Comparison of ENCODE assay signal across 33 cellular contexts in the genomic region with DNA sequence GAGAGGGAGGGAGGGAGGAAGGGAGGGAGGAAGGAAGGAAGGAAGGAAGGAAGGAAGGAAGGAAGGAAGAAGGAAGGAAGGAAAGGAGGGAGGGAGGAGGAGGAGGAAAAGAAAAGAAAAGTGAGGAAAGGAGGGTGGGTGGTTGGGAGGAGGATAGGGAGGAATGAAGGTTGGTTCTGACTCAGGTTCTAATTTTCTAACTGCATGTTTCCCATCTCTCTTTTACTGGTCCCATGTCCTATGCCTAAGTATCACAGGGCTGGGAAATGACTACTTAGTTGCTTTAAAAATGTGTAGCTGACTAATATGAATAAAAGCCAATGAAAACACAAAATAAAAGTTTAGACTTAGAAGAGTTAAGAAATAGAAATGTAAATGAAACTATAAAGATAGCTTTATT.
"Had no signal": no experiment of that assay in that cellular context is flagged by ENCODE, and none has a peak within 500 bp of the region (broad histone marks: within the 10 kb centered on the region; RNA-seq: fewer than 3 reads in every experiment).

No MANE protein-coding gene starts in this region.

- H3K27me3 ChIP-seq: adrenal gland, ascending aorta, body of pancreas, brain microvascular endothelial cell, breast epithelium, cardiac muscle cell had no signal

- H3K4me3 ChIP-seq: adrenal gland, ascending aorta, body of pancreas, breast epithelium, cardiac muscle cell had no signal

- H3K9me3 ChIP-seq: adrenal gland, ascending aorta, body of pancreas, breast epithelium had no signal

- H3K27ac ChIP-seq: adrenal gland, ascending aorta, body of pancreas, brain microvascular endothelial cell, breast epithelium, cardiac muscle cell had no signal

- FAIRE-seq: astrocyte, bronchial epithelial cell had no signal

- H3K4me1 ChIP-seq: adrenal gland, ascending aorta, body of pancreas, breast epithelium had no signal

- DNase-seq: activated effector memory CD4-positive, alpha-beta T cell treated with anti-CD3 and anti-CD28 coated beads, Interleukin-2, amount 50 U/mL, for 16 hours; activated effector memory CD4-positive, alpha-beta T cell treated with Interleukin-2 at 50 U/mL for 16 hours; activated gamma-delta T cell; activated gamma-delta T cell treated with Interleukin-2 at 50 U/mL for 16 hours; activated naive CD4-positive, alpha-beta T cell; activated naive CD4-positive, alpha-beta T cell treated with anti-CD3 and anti-CD28 coated beads for 36 hours; activated naive CD4-positive, alpha-beta T cell treated with anti-CD3 and anti-CD28 coated beads, Interleukin-2, amount 10 ng/mL, durations not matched to agents 7 days and 5 days; activated naive CD4-positive, alpha-beta T cell treated with anti-CD3 and anti-CD28 coated beads, Interleukin-2, amount 50 U/mL, for 16 hours; activated naive CD4-positive, alpha-beta T cell treated with Interleukin-2 at 50 U/mL for 16 hours; activated naive CD8-positive, alpha-beta T cell treated with anti-CD3 and anti-CD28 coated beads for 36 hours; activated naive CD8-positive, alpha-beta T cell treated with anti-CD3 and anti-CD28 coated beads, Interleukin-2, amount 10 ng/mL, durations not matched to agents 7 days and 5 days; activated naive CD8-positive, alpha-beta T cell treated with anti-CD3 and anti-CD28 coated beads, Interleukin-2, amount 50 U/mL, for 24 hours; activated T-cell treated with anti-CD3 and anti-CD28 coated beads, Interleukin-2, amount 50 U/mL, for 24 hours; activated T-cell treated with anti-CD3 and anti-CD28 coated beads, Interleukin-2, amount 50 U/mL, for 4 hours; activated T-cell treated with anti-CD3 and anti-CD28 coated beads, Interleukin-2, amount 50 U/mL, for 48 hours; activated T-cell treated with anti-CD3 and anti-CD28 coated beads, Interleukin-2, amount 50 U/mL, for 72 hours; adrenal gland; amniotic stem cell; amygdala; anterior cingulate cortex; aorta; body of pancreas; brain microvascular endothelial cell; caudate nucleus; central memory CD4-positive, alpha-beta T cell; cerebellar nuclear complex had no signal

- ATAC-seq: activated naive CD4-positive, alpha-beta T cell treated with anti-CD3 and anti-CD28 coated beads, Interleukin-2, amount 50 U/mL, for 72 hours; activated naive CD8-positive, alpha-beta T cell treated with anti-CD3 and anti-CD28 coated beads, Interleukin-2, amount 50 U/mL, for 24 hours; activated T-cell treated with anti-CD3 and anti-CD28 coated beads, Interleukin-2, amount 50 U/mL, for 4 hours; activated T-cell treated with anti-CD3 and anti-CD28 coated beads, Interleukin-2, amount 50 U/mL, for 72 hours; activated T-helper 17 cell treated with anti-CD3 and anti-CD28 coated beads, Interleukin-2, amount 50 U/mL, for 72 hours; body of pancreas had no signal

- H3K36me3 ChIP-seq: adrenal gland, ascending aorta, brain microvascular endothelial cell, breast epithelium, cardiac muscle cell had no signal
